ENCODE assay signal across 10 cellular contexts in genomic region chr4:137531121-137531520, GRCh38. TPM values are rescaled to one million over a fixed set of nuclear protein-coding genes. Genes with fewer than 3 reads are reported as not detected.
A peak's percentile ranks its signal among the peaks of the same experiment; 100 is the strongest.
DNase-seq lines count a peak whose midpoint lies in the region; ATAC-seq and TF ChIP-seq lines count a peak whose summit lies in the region.
"Had no signal": no experiment of that assay in that cellular context is flagged by ENCODE, and none has a peak within 500 bp of the region (broad histone marks: within the 10 kb centered on the region; RNA-seq: fewer than 3 reads in every experiment).

No MANE protein-coding gene starts in this region.

- ATAC-seq in lower lobe of right lung (peak in 1 of 2 donors; percentile 43), thoracic aorta (ENCODE audit: insufficient number of reproducible peaks, low FRiP score, low read depth) (no peak)
- ATAC-seq: activated T-cell treated with anti-CD3 and anti-CD28 coated beads, Interleukin-2, amount 50 U/mL, for 72 hours had no signal

- TF ChIP-seq CTCF in dorsolateral prefrontal cortex (IDR thresholded peaks at IDR 0.05 in 54 of 56, conservative IDR thresholded peaks at IDR 0.05 in 2 of 56; ENCODE audit: low read depth in 1 of 56, partially characterized antibody in 56 of 56) = peak in 51 of 56 donors; percentile 16 to 61 (median 36)
- peak; percentile 14 for TF ChIP-seq CTCF in lower lobe of right lung (IDR thresholded peaks at IDR 0.05)
- peak; percentile 44 for TF ChIP-seq CTCF in thoracic aorta (IDR thresholded peaks at IDR 0.05)
- TF ChIP-seq CTCF in WERI-Rb-1 (IDR thresholded peaks at IDR 0.05; ENCODE audit: low read depth, low read length) = no peak

- no peak for DNase-seq in dorsolateral prefrontal cortex
- no peak for DNase-seq in lower lobe of right lung
- DNase-seq in thoracic aorta (ENCODE audit: low spot score) = no peak
- DNase-seq in WERI-Rb-1 = no peak
- no peak for DNase-seq in putamen (ENCODE audit: low spot score)
- DNase-seq in MV-4-11 (lab: John Stamatoyannopoulos, UW) = no peak
- no peak for DNase-seq in hepatic stellate cell (ENCODE audit: low spot score)
- DNase-seq: activated T-cell treated with anti-CD3 and anti-CD28 coated beads, Interleukin-2, amount 50 U/mL, for 72 hours; immature natural killer cell had no signal

- H3K36me3 ChIP-seq in HUES48 (ENCODE audit: control insufficient read depth, insufficient read depth, low read length) (peaks cover 52% of the 10 kb centered on the region), lower lobe of right lung (no peaks in the 10 kb centered on the region), thoracic aorta (no peaks in the 10 kb centered on the region), WERI-Rb-1 (no peaks in the 10 kb centered on the region)

- intact Hi-C loops in dorsolateral prefrontal cortex (cut with DNase I) (loop anchor here in 1 of 2 donors (10.0 kb wide), 1 partner anchor 406 kb away; no protein-coding TSS in a partner anchor), lower lobe of right lung (cut with DNase I) (no loop called here)

- H3K4me1 ChIP-seq in HUES48 (ENCODE audit: control insufficient read depth, insufficient read depth, low read length) (peaks cover 50% of the 10 kb centered on the region), lower lobe of right lung (no peaks in the 10 kb centered on the region), thoracic aorta (ENCODE audit: control insufficient read depth in 1 of 2, low read depth in 2 of 2) (peaks cover 5 to 38% of the 10 kb centered on the region in 2 donors)

- H3K9me3 ChIP-seq in HUES48 (ENCODE audit: control insufficient read depth, insufficient read depth, low read length) = no peaks in the 10 kb centered on the region
- H3K9me3 ChIP-seq in lower lobe of right lung = no peaks in the 10 kb centered on the region
- H3K9me3 ChIP-seq in thoracic aorta = no peaks in the 10 kb centered on the region
- H3K9me3 ChIP-seq in WERI-Rb-1 (ENCODE audit: severe bottlenecking) = no peaks in the 10 kb centered on the region

- H3K27me3 ChIP-seq in HUES48 (ENCODE audit: control insufficient read depth, insufficient read depth, low read length) (no peaks in the 10 kb centered on the region), dorsolateral prefrontal cortex (no peaks in the 10 kb centered on the region), lower lobe of right lung (ENCODE audit: low read depth) (no peaks in the 10 kb centered on the region), thoracic aorta (replicated peaks; ENCODE audit: insufficient read depth) (no peaks in the 10 kb centered on the region), WERI-Rb-1 (ENCODE audit: insufficient read depth, low read depth, severe bottlenecking) (no peaks in the 10 kb centered on the region)

- no peak overlapping the region for H3K27ac ChIP-seq in HUES48 (ENCODE audit: low read depth, low read length)
- peak overlapping the region in 27 of 59 donors; percentile 0 to 85 (median 56) for H3K27ac ChIP-seq in dorsolateral prefrontal cortex
- H3K27ac ChIP-seq in lower lobe of right lung = peak overlapping the region; percentile 72
- H3K27ac ChIP-seq in thoracic aorta = peak overlapping the region; percentile 86 to 88
- H3K27ac ChIP-seq in WERI-Rb-1 = no peak overlapping the region

- peak overlapping the region; percentile 96 for H3K4me3 ChIP-seq in HUES48 (ENCODE audit: low read depth, low read length)
- peak overlapping the region in 58 of 59 donors; percentile 42 to 79 (median 66) for H3K4me3 ChIP-seq in dorsolateral prefrontal cortex
- H3K4me3 ChIP-seq in lower lobe of right lung = peak overlapping the region; percentile 60
- peak overlapping the region; percentile 81 for H3K4me3 ChIP-seq in thoracic aorta
- H3K4me3 ChIP-seq in WERI-Rb-1 (ENCODE audit: low read depth, low read length) = no peak overlapping the region

- H3K9ac ChIP-seq in HUES48 (ENCODE audit: low read depth, low read length) = peak overlapping the region; percentile 75

RNA-seq across cellular contexts. Expression of gene PCDH18, which starts 1.2 kb away (rescaled TPM):
- 10 to 100 TPM in 2 of 120 experiments, 1 to 10 TPM in 118; 1.8 to 10.2 (median 4.4) TPM for total RNA-seq in dorsolateral prefrontal cortex
- total RNA-seq in lower lobe of right lung = 10.8 TPM
- total RNA-seq in thoracic aorta = 10 to 100 TPM; 22.6 to 31.0 TPM
- total RNA-seq: activated T-cell treated with anti-CD3 and anti-CD28 coated beads, Interleukin-2, amount 50 U/mL, for 72 hours had no signal

Comparison
In these comparisons a context has a peak if more than half of its experiments do, and no peak if none do; other contexts are left out.
1. H3K27ac ChIP-seq: peak in lower lobe of right lung (single experiment) and thoracic aorta (2 of 2); none in HUES48 (single experiment) and WERI-Rb-1 (single experiment).